8 cellular contexts compared by ENCODE assay signal in genomic region chr1:35641233-35641866, GRCh38. TPM values are rescaled to one million over a fixed set of nuclear protein-coding genes. Genes with fewer than 3 reads are reported as not detected.
A peak's percentile ranks its signal among the peaks of the same experiment; 100 is the strongest.
DNase-seq lines count a peak whose midpoint lies in the region; ATAC-seq and TF ChIP-seq lines count a peak whose summit lies in the region.

TSS of gene PSMB2 (minus strand) at chr1:35641526. CDS start at chr1:35641432, 94 bp downstream.

- H3K27me3 Mint-ChIP-seq in CD4-positive, alpha-beta memory T cell = peaks cover 9 to 23% of the 10 kb centered on the region in 2 donors

- WGBS in ectodermal cell, 2 experiments = 0% methylated on average over 43 of the region's 43 CpGs
- WGBS in lower leg skin, 2 donors = 1% methylated on average over 35 to 37 of the region's 43 CpGs

- TF ChIP-seq POLR2A in lower leg skin (IDR thresholded peaks at IDR 0.05) = no peak

- H3K27me3 ChIP-seq in CD4-positive, alpha-beta memory T cell (ENCODE audit: insufficient read depth, low read length) = peaks cover 5% of the 10 kb centered on the region
- peaks cover 20% of the 10 kb centered on the region for H3K27me3 ChIP-seq in ectodermal cell (ENCODE audit: control insufficient read depth, insufficient read depth, low read length, poor library complexity, severe bottlenecking)

- peak; percentile 94 to 95 (median 94) for DNase-seq in CD4-positive, alpha-beta memory T cell
- DNase-seq in HS-5 (ENCODE audit: low read depth) = peak; percentile 88
- peak; percentile 71 for DNase-seq in NK-92 (lab: John Stamatoyannopoulos, UW; ENCODE audit: unreplicated experiment)
- DNase-seq in activated CD8-positive, alpha-beta memory T cell treated with anti-CD3 and anti-CD28 coated beads for 1 hour (ENCODE audit: extremely low read depth in 1 of 2, low read depth in 1 of 2) = peak; percentile 89 to 96
- peak; percentile 95 to 99 for DNase-seq in lower leg skin (ENCODE audit: low spot score in 2 of 2)
- peak; percentile 94 to 97 for DNase-seq in stimulated activated CD4-positive, alpha-beta T cell treated with anti-CD3 and anti-CD28 coated beads, Interleukin-4, amount 100 ng/mL, for 4 hours

- peaks cover 47% of the 10 kb centered on the region for H3K4me1 ChIP-seq in CD4-positive, alpha-beta memory T cell (ENCODE audit: insufficient read depth, low read length)
- H3K4me1 ChIP-seq in ectodermal cell (ENCODE audit: control insufficient read depth, insufficient read depth, low read length) = peaks cover 4% of the 10 kb centered on the region

- peak within 1 kb of the TSS; percentile 98 to 100 (median 99) for H3K27ac Mint-ChIP-seq in CD4-positive, alpha-beta memory T cell

- intact Hi-C loops in CD4-positive, alpha-beta memory T cell (cut with micrococcal nuclease) = loop anchor here (1.0 to 10.0 kb wide), 2 partner anchors 74 to 77 kb away; no protein-coding TSS in a partner anchor
- intact Hi-C loops in lower leg skin (cut with DNase I; ENCODE audit: low total_unique reads) = no loop called here

- peak; percentile 80 for ATAC-seq in GM19463 (IDR thresholded peaks at IDR 0.05; ENCODE audit: unreplicated experiment)

- H3K36me3 Mint-ChIP-seq in CD4-positive, alpha-beta memory T cell = peaks cover 0 to 12% of the 10 kb centered on the region in 2 donors

- H3K36me3 ChIP-seq in CD4-positive, alpha-beta memory T cell (ENCODE audit: insufficient read depth, low read length) = peaks cover under 1% of the 10 kb centered on the region
- no peaks in the 10 kb centered on the region for H3K36me3 ChIP-seq in ectodermal cell (ENCODE audit: control insufficient read depth, insufficient read depth, low read length)

- POLR2A ChIA-PET in CD4-positive, alpha-beta memory T cell (lab: Charles Lee; ENCODE audit: partially characterized antibody) = interaction anchor here (0.8 to 1.0 kb wide), 2 partner anchors 68 to 127 kb away, joined by 3 read pairs; partner anchors contain the start of gene TFAP2E

- H3K4me1 Mint-ChIP-seq in CD4-positive, alpha-beta memory T cell = peaks cover 26 to 44% (median 36%) of the 10 kb centered on the region in 4 donors

- H3K4me3 ChIP-seq in CD4-positive, alpha-beta memory T cell (ENCODE audit: low read length in 2 of 2) = peak within 1 kb of the TSS; percentile 94 to 98
- H3K4me3 ChIP-seq in ectodermal cell (ENCODE audit: insufficient read depth, low read depth, low read length) (peak within 1 kb of the TSS; percentile 93), lower leg skin (ENCODE audit: low read depth, poor library complexity, severe bottlenecking) (peak within 1 kb of the TSS; percentile 90)

- TF ChIP-seq CTCF in lower leg skin (IDR thresholded peaks at IDR 0.05) = no peak

- H3K9me3 ChIP-seq in CD4-positive, alpha-beta memory T cell (ENCODE audit: control insufficient read depth in 1 of 2, low read length in 2 of 2) = no peaks in the 10 kb centered on the region
- no peaks in the 10 kb centered on the region for H3K9me3 ChIP-seq in ectodermal cell (ENCODE audit: control insufficient read depth, low read length)

- no peaks in the 10 kb centered on the region for H3K9me3 Mint-ChIP-seq in CD4-positive, alpha-beta memory T cell

- peak within 1 kb of the TSS; percentile 81 for H3K27ac ChIP-seq in CD4-positive, alpha-beta memory T cell (ENCODE audit: low read depth, low read length)
- H3K27ac ChIP-seq in ectodermal cell (ENCODE audit: insufficient read depth, low read depth, low read length, poor library complexity, severe bottlenecking) = peak within 1 kb of the TSS; percentile 83

- H3K4me3 Mint-ChIP-seq in CD4-positive, alpha-beta memory T cell = peak within 1 kb of the TSS; percentile 98 to 100 (median 99)

- CTCF ChIA-PET in CD4-positive, alpha-beta memory T cell (lab: Charles Lee; ENCODE audit: partially characterized antibody) = interaction anchor here (1.0 kb wide), 1 partner anchor 9 kb away, joined by 3 read pairs; no protein-coding TSS in a partner anchor

RNA-seq across cellular contexts. Expression of gene PSMB2, which starts in this region (rescaled TPM):
- total RNA-seq in CD4-positive, alpha-beta memory T cell = 10 to 100 TPM; 25.5 to 28.2 TPM
- 10 to 100 TPM; 71.0 to 73.2 TPM for polyA plus RNA-seq in CD4-positive, alpha-beta memory T cell
- polyA plus RNA-seq in ectodermal cell (2013, experiment 1 of 4) = 93.9 TPM
- 95.8 TPM for polyA plus RNA-seq in ectodermal cell (2013, experiment 2 of 4)
- polyA plus RNA-seq in ectodermal cell (2013, experiment 3 of 4) = 74.6 TPM
- polyA plus RNA-seq in ectodermal cell (2013, experiment 4 of 4) = 78.8 TPM
- total RNA-seq in lower leg skin = 10 to 100 TPM; 40.4 to 48.6 (median 41.5) TPM

Comparison
In these comparisons a context has a peak if more than half of its experiments do, and no peak if none do; other contexts are left out.
1. Peak in every context shown above with its lines: DNase-seq, ATAC-seq, H3K4me3 ChIP-seq and H3K27ac ChIP-seq.